ENCODE assay signal across 8 cellular contexts in the genomic region with DNA sequence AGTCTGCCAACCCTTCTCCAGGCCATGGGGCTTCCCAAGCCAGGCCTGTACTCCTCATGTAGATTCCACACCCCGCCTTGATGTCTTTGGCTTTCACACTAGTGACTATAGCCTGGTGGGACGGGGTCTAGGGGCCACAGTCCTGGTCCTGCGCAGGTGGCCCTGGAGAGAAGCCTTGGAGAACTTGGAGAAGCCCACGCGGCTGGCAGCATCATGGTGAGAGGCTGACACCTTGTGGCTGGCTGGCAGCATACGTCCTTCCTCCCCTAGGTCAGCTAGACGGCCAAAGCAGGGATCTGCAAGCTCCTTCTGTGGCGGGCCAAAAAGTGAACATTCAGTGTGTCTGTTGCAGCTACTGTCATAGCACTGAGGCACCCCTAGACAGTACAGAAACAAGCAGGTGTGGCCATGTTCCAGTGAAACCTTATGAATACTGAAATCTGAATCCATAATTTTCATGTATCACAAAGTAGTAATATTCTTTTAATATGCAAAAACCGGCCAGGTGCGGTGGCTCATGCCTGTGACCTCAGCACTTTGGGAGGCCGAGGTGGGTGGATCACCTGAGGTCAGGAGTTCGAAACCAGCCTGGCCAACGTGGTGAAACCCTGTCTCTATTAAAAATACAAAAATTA. TPM values are rescaled to one million over a fixed set of nuclear protein-coding genes. Genes with fewer than 3 reads are reported as not detected.
DNase-seq lines count a peak whose midpoint lies in the region; ATAC-seq, FAIRE-seq and TF ChIP-seq lines count a peak whose summit lies in the region.

No MANE protein-coding gene starts in this region.

- ATAC-seq in GM18858 (IDR thresholded peaks at IDR 0.05; ENCODE audit: unreplicated experiment), result no peak

- no peaks in the 10 kb centered on the region for H3K36me3 ChIP-seq in ovary

- H3K27ac ChIP-seq in ovary, result no peak overlapping the region

- TF ChIP-seq POLR2A in ovary (IDR thresholded peaks at IDR 0.05), result no peak

- H3K4me3 ChIP-seq in ovary, result no peak overlapping the region

- no peaks in the 10 kb centered on the region for H3K9me3 ChIP-seq in ovary

- H3K27me3 ChIP-seq in ovary, result no peaks in the 10 kb centered on the region

- DNase-seq in DMS53 (lab: John Stamatoyannopoulos, UW) (peak; percentile 72), KG1 (lab: John Stamatoyannopoulos, UW) (peak; percentile 28), RCC 7860 (ENCODE audit: low spot score) (peak; percentile 56), germinal center (ENCODE audit: low spot score) (peak; percentile 58), ovary (peak in 3 of 5 donors; percentile 28 to 62 (median 45)), GOT3 (lab: John Stamatoyannopoulos, UW) (no peak)
- DNase-seq in activated gamma-delta T cell treated with anti-CD3 and anti-CD28 coated beads, Interleukin-2, amount 50 U/mL, for 16 hours (ENCODE audit: low read depth), result peak; percentile 17

- 25 to 35% (median 27%) methylated on average over 13 of the region's 13 CpGs for WGBS in ovary, 3 donors

- TF ChIP-seq EP300 in ovary (IDR thresholded peaks at IDR 0.05), result no peak

- intact Hi-C loops in ovary (cut with DNase I), result no loop called here

- FAIRE-seq in RCC 7860 (lab: Jason Lieb, UNC), result no peak

- H3K4me1 ChIP-seq in ovary (ENCODE audit: insufficient read depth), result no peaks in the 10 kb centered on the region

- TF ChIP-seq CTCF in ovary (IDR thresholded peaks at IDR 0.05), result peak in 1 of 3 donors; percentile 23

RNA-seq across cellular contexts. Expression of a gene that starts 42.0 kb away (rescaled TPM):
- total RNA-seq in ovary, result 1 to 10 TPM in 4 of 7 donors, under 1 TPM in 3; 0.20 to 3.4 (median 1.7) TPM
- under 1 TPM; 0.12 to 0.51 TPM for polyA plus RNA-seq in ovary
